Comparison of ENCODE assay signal across 34 cellular contexts in the genomic region with DNA sequence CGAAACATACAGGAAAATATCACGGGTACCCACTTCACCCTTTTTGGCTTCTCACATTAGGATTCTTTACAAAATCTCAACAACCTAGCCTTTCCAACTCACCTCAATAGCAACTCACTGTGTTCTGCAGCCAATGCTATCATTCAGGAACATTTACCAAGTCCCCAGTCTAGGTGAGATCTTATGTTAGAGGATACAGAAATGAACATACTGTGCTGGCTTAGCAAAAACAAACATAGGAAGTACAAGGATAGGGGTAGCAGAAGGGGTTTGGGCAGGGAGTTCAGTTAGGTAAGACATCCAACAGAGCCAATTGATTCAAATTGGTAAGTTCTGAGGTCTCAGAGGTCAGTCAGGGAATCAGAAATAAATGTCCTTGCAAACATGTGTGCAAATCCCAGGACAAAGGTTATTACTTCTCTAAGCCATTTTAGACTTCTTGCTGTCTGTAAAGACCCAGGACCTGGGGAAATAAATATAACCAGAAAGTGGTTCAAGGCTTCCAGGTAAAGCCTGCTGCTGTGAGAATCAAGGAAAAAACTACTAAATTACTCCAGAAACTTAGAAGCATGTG.
"Had no signal": no experiment of that assay in that cellular context is flagged by ENCODE, and none has a peak within 500 bp of the region (broad histone marks: within the 10 kb centered on the region; RNA-seq: fewer than 3 reads in every experiment).

No MANE protein-coding gene starts in this region.

- H3K27ac Mint-ChIP-seq: activated CD4-positive, alpha-beta memory T cell treated with anti-CD3 and anti-CD28 coated beads for 36 hours; activated CD4-positive, alpha-beta T cell treated with anti-CD3 and anti-CD28 coated beads for 36 hours; activated CD4-positive, alpha-beta T cell treated with anti-CD3 and anti-CD28 coated beads, Interleukin-2, amount 10 ng/mL, durations not matched to agents 24 days and 14 days; activated CD8-positive, alpha-beta memory T cell treated with anti-CD3 and anti-CD28 coated beads, Interleukin-2, amount 10 ng/mL, durations not matched to agents 7 days and 5 days; activated CD8-positive, alpha-beta T cell treated with anti-CD3 and anti-CD28 coated beads, Interleukin-2, amount 10 ng/mL, durations not matched to agents 7 days and 5 days; activated naive CD4-positive, alpha-beta T cell treated with anti-CD3 and anti-CD28 coated beads for 36 hours; activated naive CD4-positive, alpha-beta T cell treated with anti-CD3 and anti-CD28 coated beads, Interleukin-2, amount 50 U/mL, for 24 hours; activated naive CD8-positive, alpha-beta T cell treated with anti-CD3 and anti-CD28 coated beads for 36 hours; activated naive CD8-positive, alpha-beta T cell treated with anti-CD3 and anti-CD28 coated beads, Interleukin-2, amount 50 U/mL, for 24 hours; activated T-helper 1 cell treated with anti-CD3 and anti-CD28 coated beads, Interleukin-12 subunit alpha, Interleukin-12 subunit beta, Interleukin-2, Interleukin-4 antibody, amounts not matched to agents 30 ng/mL and 10 ng/mL and 1 ng/mL, durations not matched to agents 14 hours and 24 hours and 36 hours; activated T-helper 2 cell treated with anti-CD3 and anti-CD28 coated beads, Interferon-gamma antibody, Interleukin-2, Interleukin-4, amounts not matched to agents 10 μg/mL and 5 μg/mL and 100 μg/mL, durations not matched to agents 14 hours and 24 hours and 36 hours; brain; dendritic cell treated with granulocyte-macrophage colony-stimulating factor and Interleukin-4, amounts not matched to agents 40 ng/mL and 50 ng/mL, for 4 days; endodermal cell; T-helper 17 cell; T-helper 2 cell treated with Interferon-gamma antibody and Interleukin-4, amounts not matched to agents 5 μg/mL and 100 μg/mL, for 36 hours had no signal

- H3K27me3 Mint-ChIP-seq: activated CD4-positive, alpha-beta memory T cell treated with anti-CD3 and anti-CD28 coated beads for 36 hours; activated CD4-positive, alpha-beta T cell treated with anti-CD3 and anti-CD28 coated beads for 36 hours; activated CD4-positive, alpha-beta T cell treated with anti-CD3 and anti-CD28 coated beads, Interleukin-2, amount 10 ng/mL, durations not matched to agents 24 days and 14 days; activated CD8-positive, alpha-beta memory T cell treated with anti-CD3 and anti-CD28 coated beads, Interleukin-2, amount 10 ng/mL, durations not matched to agents 7 days and 5 days; activated naive CD4-positive, alpha-beta T cell treated with anti-CD3 and anti-CD28 coated beads, Interleukin-2, amount 50 U/mL, for 24 hours; activated naive CD8-positive, alpha-beta T cell treated with anti-CD3 and anti-CD28 coated beads for 36 hours; activated naive CD8-positive, alpha-beta T cell treated with anti-CD3 and anti-CD28 coated beads, Interleukin-2, amount 50 U/mL, for 24 hours; brain; central memory CD8-positive, alpha-beta T cell; dendritic cell treated with granulocyte-macrophage colony-stimulating factor and Interleukin-4, amounts not matched to agents 40 ng/mL and 50 ng/mL, for 4 days; T-helper 17 cell had no signal

- H3K36me3 Mint-ChIP-seq: activated CD4-positive, alpha-beta memory T cell treated with anti-CD3 and anti-CD28 coated beads for 36 hours; activated CD8-positive, alpha-beta memory T cell treated with anti-CD3 and anti-CD28 coated beads, Interleukin-2, amount 10 ng/mL, durations not matched to agents 7 days and 5 days; activated naive CD4-positive, alpha-beta T cell treated with anti-CD3 and anti-CD28 coated beads, Interleukin-2, amount 50 U/mL, for 24 hours; activated naive CD8-positive, alpha-beta T cell treated with anti-CD3 and anti-CD28 coated beads for 36 hours had no signal

- H3K4me3 ChIP-seq: adrenal gland, breast epithelium, coronary artery, dorsolateral prefrontal cortex had no signal

- DNase-seq: activated CD4-positive, alpha-beta memory T cell treated with anti-CD3 and anti-CD28 coated beads for 36 hours; activated CD4-positive, alpha-beta T cell treated with anti-CD3 and anti-CD28 coated beads for 36 hours; activated CD4-positive, alpha-beta T cell treated with anti-CD3 and anti-CD28 coated beads, Interleukin-2, amount 10 ng/mL, durations not matched to agents 24 days and 14 days; activated CD4-positive, CD25-positive, alpha-beta regulatory T cell; activated CD4-positive, CD25-positive, alpha-beta regulatory T cell treated with anti-CD3 and anti-CD28 coated beads, Interleukin-2, amount 50 U/mL, for 72 hours; activated CD8-positive, alpha-beta memory T cell treated with anti-CD3 and anti-CD28 coated beads, Interleukin-2, amount 10 ng/mL, durations not matched to agents 7 days and 5 days; activated CD8-positive, alpha-beta memory T cell treated with anti-CD3 and anti-CD28 coated beads, Interleukin-2, amount 50 U/mL, for 4 hours; activated CD8-positive, alpha-beta T cell treated with anti-CD3 and anti-CD28 coated beads, Interleukin-2, amount 10 ng/mL, durations not matched to agents 7 days and 5 days; activated effector memory CD4-positive, alpha-beta T cell treated with anti-CD3 and anti-CD28 coated beads, Interleukin-2, amount 50 U/mL, for 16 hours; activated naive CD4-positive, alpha-beta T cell treated with anti-CD3 and anti-CD28 coated beads for 36 hours; activated naive CD8-positive, alpha-beta T cell treated with anti-CD3 and anti-CD28 coated beads for 36 hours; activated naive CD8-positive, alpha-beta T cell treated with anti-CD3 and anti-CD28 coated beads, Interleukin-2, amount 50 U/mL, for 24 hours; activated T-cell treated with anti-CD3 and anti-CD28 coated beads, Interleukin-2, amount 50 U/mL, for 1 hour; activated T-cell treated with anti-CD3 and anti-CD28 coated beads, Interleukin-2, amount 50 U/mL, for 48 hours; adrenal gland; amygdala; aorta; dorsolateral prefrontal cortex; effector memory CD4-positive, alpha-beta T cell; endodermal cell; foreskin fibroblast; head of caudate nucleus; T-helper 17 cell; T1000 had no signal

- H3K4me1 ChIP-seq: adrenal gland, breast epithelium had no signal

- H3K27me3 ChIP-seq: adrenal gland, breast epithelium, dorsolateral prefrontal cortex had no signal

- H3K9me3 ChIP-seq: adrenal gland had no signal

- H3K4me1 Mint-ChIP-seq: activated CD4-positive, alpha-beta T cell treated with anti-CD3 and anti-CD28 coated beads for 36 hours; activated CD4-positive, alpha-beta T cell treated with anti-CD3 and anti-CD28 coated beads, Interleukin-2, amount 10 ng/mL, durations not matched to agents 24 days and 14 days; activated CD8-positive, alpha-beta memory T cell treated with anti-CD3 and anti-CD28 coated beads, Interleukin-2, amount 10 ng/mL, durations not matched to agents 7 days and 5 days; activated naive CD4-positive, alpha-beta T cell treated with anti-CD3 and anti-CD28 coated beads, Interleukin-2, amount 50 U/mL, for 24 hours; activated naive CD8-positive, alpha-beta T cell treated with anti-CD3 and anti-CD28 coated beads for 36 hours; activated naive CD8-positive, alpha-beta T cell treated with anti-CD3 and anti-CD28 coated beads, Interleukin-2, amount 50 U/mL, for 24 hours; central memory CD8-positive, alpha-beta T cell; endodermal cell; T-helper 17 cell had no signal

- ATAC-seq: activated CD4-positive, alpha-beta T cell treated with anti-CD3 and anti-CD28 coated beads for 36 hours; activated CD8-positive, alpha-beta memory T cell treated with anti-CD3 and anti-CD28 coated beads, Interleukin-2, amount 10 ng/mL, durations not matched to agents 7 days and 5 days; activated CD8-positive, alpha-beta T cell treated with anti-CD3 and anti-CD28 coated beads, Interleukin-2, amount 10 ng/mL, durations not matched to agents 7 days and 5 days; activated naive CD8-positive, alpha-beta T cell treated with anti-CD3 and anti-CD28 coated beads, Interleukin-2, amount 50 U/mL, for 24 hours; esophagus mucosa; T-helper 17 cell had no signal

- H3K36me3 ChIP-seq: adrenal gland, breast epithelium had no signal

- H3K27ac ChIP-seq: adrenal gland, breast epithelium, coronary artery, dorsolateral prefrontal cortex had no signal

- H3K4me3 Mint-ChIP-seq: activated CD4-positive, alpha-beta memory T cell treated with anti-CD3 and anti-CD28 coated beads for 36 hours; activated CD4-positive, alpha-beta T cell treated with anti-CD3 and anti-CD28 coated beads for 36 hours; activated CD4-positive, alpha-beta T cell treated with anti-CD3 and anti-CD28 coated beads, Interleukin-2, amount 10 ng/mL, durations not matched to agents 24 days and 14 days; activated CD8-positive, alpha-beta memory T cell treated with anti-CD3 and anti-CD28 coated beads, Interleukin-2, amount 10 ng/mL, durations not matched to agents 7 days and 5 days; activated CD8-positive, alpha-beta T cell treated with anti-CD3 and anti-CD28 coated beads, Interleukin-2, amount 10 ng/mL, durations not matched to agents 7 days and 5 days; activated naive CD4-positive, alpha-beta T cell treated with anti-CD3 and anti-CD28 coated beads for 36 hours; activated naive CD4-positive, alpha-beta T cell treated with anti-CD3 and anti-CD28 coated beads, Interleukin-2, amount 50 U/mL, for 24 hours; activated naive CD8-positive, alpha-beta T cell treated with anti-CD3 and anti-CD28 coated beads for 36 hours; activated naive CD8-positive, alpha-beta T cell treated with anti-CD3 and anti-CD28 coated beads, Interleukin-2, amount 50 U/mL, for 24 hours; activated T-helper 1 cell treated with anti-CD3 and anti-CD28 coated beads, Interleukin-12 subunit alpha, Interleukin-12 subunit beta, Interleukin-2, Interleukin-4 antibody, amounts not matched to agents 30 ng/mL and 10 ng/mL and 1 ng/mL, durations not matched to agents 14 hours and 24 hours and 36 hours; brain; central memory CD8-positive, alpha-beta T cell; dendritic cell treated with granulocyte-macrophage colony-stimulating factor and Interleukin-4, amounts not matched to agents 40 ng/mL and 50 ng/mL, for 4 days; endodermal cell; T-helper 17 cell; T-helper 2 cell treated with Interferon-gamma antibody and Interleukin-4, amounts not matched to agents 5 μg/mL and 100 μg/mL, for 36 hours had no signal
